Comparison of ENCODE assay signal across 29 cellular contexts in genomic region chr2:119409506-119409905, GRCh38. TPM values are rescaled to one million over a fixed set of nuclear protein-coding genes. Genes with fewer than 3 reads are reported as not detected.
"Had no signal": no experiment of that assay in that cellular context is flagged by ENCODE, and none has a peak within 500 bp of the region (broad histone marks: within the 10 kb centered on the region; RNA-seq: fewer than 3 reads in every experiment).

No MANE protein-coding gene starts in this region.

- H3K79me2 ChIP-seq: hepatocyte had no signal

- ATAC-seq: foreskin keratinocyte; gastroesophageal sphincter; heart left ventricle; left cardiac atrium; left lung; naive thymus-derived CD8-positive, alpha-beta T cell; psoas muscle; right cardiac atrium; stimulated activated effector memory CD8-positive, alpha-beta T cell treated with anti-CD3 and anti-CD28 coated beads, Interleukin-12 subunit alpha, Interleukin-12 subunit beta, amount 100 ng/mL, for 72 hours; stimulated activated naive CD8-positive, alpha-beta T cell treated with anti-CD3 and anti-CD28 coated beads, Interleukin-15, Interleukin-2, amounts not matched to agents 100 U/mL and 50 U/mL, for 24 hours had no signal

- DNase-seq: dermis blood vessel endothelial cell; effector memory CD4-positive, alpha-beta T cell; foreskin keratinocyte; heart left ventricle; left cardiac atrium; left lung; naive thymus-derived CD8-positive, alpha-beta T cell; nephron progenitor cell; occipital lobe; ovary; posterior cingulate gyrus; psoas muscle; right cardiac atrium; sigmoid colon; stimulated activated CD4-positive, alpha-beta T cell treated with anti-CD3 and anti-CD28 coated beads, Interleukin-2, amount 100 ng/mL, for 24 hours; stimulated activated CD4-positive, alpha-beta T cell treated with anti-CD3 and anti-CD28 coated beads, Interleukin-4, amount 100 ng/mL, for 24 hours; stimulated activated naive CD8-positive, alpha-beta T cell treated with anti-CD3 and anti-CD28 coated beads, Interleukin-15, Interleukin-2, amounts not matched to agents 100 U/mL and 50 U/mL, for 24 hours; substantia nigra; testis; tibial artery; upper lobe of left lung; uterus had no signal

- H3K4me3 ChIP-seq: coronary artery, esophagus muscularis mucosa, gastroesophageal sphincter, heart left ventricle, hepatocyte, left lung, ovary, psoas muscle, sigmoid colon, testis, tibial artery, upper lobe of left lung, uterus had no signal

- H2AFZ ChIP-seq: hepatocyte had no signal

- H3K27ac ChIP-seq: coronary artery, esophagus muscularis mucosa, foreskin keratinocyte, gastroesophageal sphincter, heart left ventricle, hepatocyte, left lung, ovary, psoas muscle, sigmoid colon, testis, tibial artery, upper lobe of left lung, uterus had no signal

- H3K4me1 ChIP-seq: foreskin keratinocyte, gastroesophageal sphincter, sigmoid colon, testis, tibial artery, uterus had no signal

- H3K36me3 ChIP-seq: esophagus muscularis mucosa, gastroesophageal sphincter, heart left ventricle, left lung, ovary, sigmoid colon, tibial artery, upper lobe of left lung, uterus had no signal

- H3K27me3 ChIP-seq: heart left ventricle, hepatocyte, left lung, ovary, testis, upper lobe of left lung, uterus had no signal

- H3K4me2 ChIP-seq: hepatocyte had no signal

- H3K9me3 ChIP-seq: left lung, ovary, psoas muscle, sigmoid colon, testis, upper lobe of left lung, uterus had no signal

RNA-seq across cellular contexts. Expression of gene TMEM37, which starts 22.1 kb away (rescaled TPM):
- total RNA-seq: kidney epithelial cell, myocyte, occipital lobe had no signal
- polyA plus RNA-seq: naive thymus-derived CD8-positive, alpha-beta T cell had no signal
